ENCODE assay signal across 8 cellular contexts in genomic region chr1:173869108-173869359, GRCh38. TPM values are rescaled to one million over a fixed set of nuclear protein-coding genes. Genes with fewer than 3 reads are reported as not detected.
DNase-seq lines count a peak whose midpoint lies in the region; ATAC-seq and TF ChIP-seq lines count a peak whose summit lies in the region.

No MANE protein-coding gene starts in this region.

- peak overlapping the region; percentile 87 to 99 (median 97) for H3K4me3 Mint-ChIP-seq in naive thymus-derived CD8-positive, alpha-beta T cell

- H3K9ac ChIP-seq in colonic mucosa (ENCODE audit: low read depth in 2 of 2, low read length in 2 of 2), result peak overlapping the region; percentile 71 to 86

- peaks cover 11 to 48% (median 33%) of the 10 kb centered on the region in 3 donors for H3K36me3 Mint-ChIP-seq in naive thymus-derived CD8-positive, alpha-beta T cell

- POLR2A ChIA-PET in naive thymus-derived CD8-positive, alpha-beta T cell (lab: Charles Lee), result interaction anchor here (1.0 to 3.2 kb wide), 13 partner anchors 9 to 1336 kb away, joined by 3 to 47 read pairs (median 5); partner anchors contain the start of genes CACYBP, CENPL, DARS2 and KLHL20

- no peaks in the 10 kb centered on the region for H3K27me3 Mint-ChIP-seq in naive thymus-derived CD8-positive, alpha-beta T cell

- peaks cover 32 to 83% (median 74%) of the 10 kb centered on the region in 4 donors for H3K4me1 Mint-ChIP-seq in naive thymus-derived CD8-positive, alpha-beta T cell

- H3K27me3 ChIP-seq in colonic mucosa, result no peaks in the 10 kb centered on the region

- peaks cover 5% of the 10 kb centered on the region for H3K4me1 ChIP-seq in colonic mucosa

- H3K27ac ChIP-seq in KOPT-K1 (ENCODE audit: low read depth, low read length, poor library complexity, severe bottlenecking) (peak overlapping the region; percentile 93), colonic mucosa (peak overlapping the region; percentile 96)

- H3K4me3 ChIP-seq in AG10803 (ENCODE audit: low read length), result peak overlapping the region; percentile 96
- H3K4me3 ChIP-seq in colonic mucosa, result peak overlapping the region; percentile 79

- TF ChIP-seq CTCF in AG10803 (conservative IDR thresholded peaks at IDR 0.05; ENCODE audit: low read length) (no peak), colonic mucosa (IDR thresholded peaks at IDR 0.05) (no peak)

- no peak for DNase-seq in AG10803 (ENCODE audit: low read depth)
- no peak for DNase-seq in colonic mucosa
- DNase-seq in naive thymus-derived CD8-positive, alpha-beta T cell, result no peak
- DNase-seq in activated gamma-delta T cell (lab: John Stamatoyannopoulos, UW), result no peak
- no peak for DNase-seq in SK-N-DZ (ENCODE audit: low spot score)

- no peak for ATAC-seq in naive thymus-derived CD8-positive, alpha-beta T cell
- ATAC-seq in HG02970 (IDR thresholded peaks at IDR 0.05; ENCODE audit: low FRiP score, unreplicated experiment) (no peak), GM19023 (IDR thresholded peaks at IDR 0.05; ENCODE audit: unreplicated experiment) (no peak)

- H3K9me3 Mint-ChIP-seq in naive thymus-derived CD8-positive, alpha-beta T cell, result no peaks in the 10 kb centered on the region

- H3K36me3 ChIP-seq in KOPT-K1 (ENCODE audit: insufficient read depth, low read length) (peaks cover 43% of the 10 kb centered on the region), colonic mucosa (peaks cover 6% of the 10 kb centered on the region)

- intact Hi-C loops in colonic mucosa (cut with DNase I), result loop anchor here (5.0 kb wide), 1 partner anchor 153 kb away; the partner anchor contains the start of gene RC3H1

- H3K9me3 ChIP-seq in KOPT-K1 (ENCODE audit: insufficient read depth, low read length, poor library complexity, severe bottlenecking), result no peaks in the 10 kb centered on the region
- no peaks in the 10 kb centered on the region for H3K9me3 ChIP-seq in colonic mucosa

- peak overlapping the region; percentile 91 to 99 (median 98) for H3K27ac Mint-ChIP-seq in naive thymus-derived CD8-positive, alpha-beta T cell

RNA-seq across cellular contexts. Expression of gene ZBTB37, which starts 0.9 kb away (rescaled TPM):
- 1 to 10 TPM; 5.8 to 6.7 TPM for total RNA-seq in colonic mucosa
- 10 to 100 TPM; 27.9 to 28.8 TPM for total RNA-seq in naive thymus-derived CD8-positive, alpha-beta T cell
- 1 to 10 TPM; 1.9 to 2.1 (median 1.9) TPM for polyA plus RNA-seq in naive thymus-derived CD8-positive, alpha-beta T cell
- 4.3 and 6.2 TPM in 2 replicates for polyA plus RNA-seq in SK-N-DZ (2014; cell fraction: cytosol; rRNA removed)
- 6.0 and 9.6 TPM in 2 replicates for polyA plus RNA-seq in SK-N-DZ (2014; cell fraction: nucleus; rRNA removed)

RNA-seq across cellular contexts. Expression of gene GAS5, which starts 1.2 kb away (rescaled TPM):
- total RNA-seq in colonic mucosa, result 100 to 1,000 TPM; 207 to 247 TPM
- 1,000 to 10,000 TPM; 1,055 to 1,075 TPM for total RNA-seq in naive thymus-derived CD8-positive, alpha-beta T cell
- polyA plus RNA-seq in naive thymus-derived CD8-positive, alpha-beta T cell, result 100 to 1,000 TPM; 503 to 660 (median 547) TPM
- 1,132 and 1,143 TPM in 2 replicates for polyA plus RNA-seq in SK-N-DZ (2014; cell fraction: cytosol; rRNA removed)
- 2,155 and 2,228 TPM in 2 replicates for polyA plus RNA-seq in SK-N-DZ (2014; cell fraction: nucleus; rRNA removed)

RNA-seq across cellular contexts. Expression of gene CENPL, which starts 44.4 kb away (rescaled TPM):
- 10 to 100 TPM in 1 of 2 donors, 1 to 10 TPM in 1; 5.7 to 13.6 TPM for total RNA-seq in colonic mucosa
- 10 to 100 TPM; 14.2 to 16.6 TPM for total RNA-seq in naive thymus-derived CD8-positive, alpha-beta T cell
- 1 to 10 TPM; 4.4 to 9.2 (median 7.0) TPM for polyA plus RNA-seq in naive thymus-derived CD8-positive, alpha-beta T cell
- polyA plus RNA-seq in SK-N-DZ (2014; cell fraction: cytosol; rRNA removed), result 17.0 and 17.8 TPM in 2 replicates
- polyA plus RNA-seq in SK-N-DZ (2014; cell fraction: nucleus; rRNA removed), result 5.2 and 7.5 TPM in 2 replicates

RNA-seq across cellular contexts. Expression of gene DARS2, which starts 44.6 kb away (rescaled TPM):
- total RNA-seq in colonic mucosa, result 10 to 100 TPM; 24.8 to 51.9 TPM
- total RNA-seq in naive thymus-derived CD8-positive, alpha-beta T cell, result 10 to 100 TPM; 12.6 TPM
- 10 to 100 TPM in 1 of 3 donors, 1 to 10 TPM in 2; 6.7 to 12.1 (median 7.3) TPM for polyA plus RNA-seq in naive thymus-derived CD8-positive, alpha-beta T cell
- 53.6 and 54.3 TPM in 2 replicates for polyA plus RNA-seq in SK-N-DZ (2014; cell fraction: cytosol; rRNA removed)
- polyA plus RNA-seq in SK-N-DZ (2014; cell fraction: nucleus; rRNA removed), result 37.8 and 50.1 TPM in 2 replicates

RNA-seq across cellular contexts. Expression of gene SERPINC1, which starts 48.1 kb away (rescaled TPM):
- 1 to 10 TPM in 1 of 2 donors, under 1 TPM in 1; 0.29 to 1.8 TPM for total RNA-seq in colonic mucosa
- total RNA-seq in naive thymus-derived CD8-positive, alpha-beta T cell, result under 1 TPM in 1 of 2 experiments, not detected in 1; 0.44 TPM
- polyA plus RNA-seq in naive thymus-derived CD8-positive, alpha-beta T cell, result under 1 TPM in 1 of 3 donors, not detected in 2; 0.80 TPM
- not detected in 2 replicates for polyA plus RNA-seq in SK-N-DZ (2014; cell fraction: cytosol; rRNA removed)
- 0.12 TPM in 1 of 2 replicates, not detected in the other for polyA plus RNA-seq in SK-N-DZ (2014; cell fraction: nucleus; rRNA removed)

Comparison
In these comparisons a context has a peak if more than half of its experiments do, and no peak if none do; other contexts are left out.
1. RNA of gene GAS5, which starts 1.2 kb away (total RNA-seq): 1,055 to 1,075 TPM in naive thymus-derived CD8-positive, alpha-beta T cell; 207 to 247 TPM in colonic mucosa; every median in the first group is over 4 times any median in the second.